ENCODE assay signal across 22 cellular contexts in the genomic region with DNA sequence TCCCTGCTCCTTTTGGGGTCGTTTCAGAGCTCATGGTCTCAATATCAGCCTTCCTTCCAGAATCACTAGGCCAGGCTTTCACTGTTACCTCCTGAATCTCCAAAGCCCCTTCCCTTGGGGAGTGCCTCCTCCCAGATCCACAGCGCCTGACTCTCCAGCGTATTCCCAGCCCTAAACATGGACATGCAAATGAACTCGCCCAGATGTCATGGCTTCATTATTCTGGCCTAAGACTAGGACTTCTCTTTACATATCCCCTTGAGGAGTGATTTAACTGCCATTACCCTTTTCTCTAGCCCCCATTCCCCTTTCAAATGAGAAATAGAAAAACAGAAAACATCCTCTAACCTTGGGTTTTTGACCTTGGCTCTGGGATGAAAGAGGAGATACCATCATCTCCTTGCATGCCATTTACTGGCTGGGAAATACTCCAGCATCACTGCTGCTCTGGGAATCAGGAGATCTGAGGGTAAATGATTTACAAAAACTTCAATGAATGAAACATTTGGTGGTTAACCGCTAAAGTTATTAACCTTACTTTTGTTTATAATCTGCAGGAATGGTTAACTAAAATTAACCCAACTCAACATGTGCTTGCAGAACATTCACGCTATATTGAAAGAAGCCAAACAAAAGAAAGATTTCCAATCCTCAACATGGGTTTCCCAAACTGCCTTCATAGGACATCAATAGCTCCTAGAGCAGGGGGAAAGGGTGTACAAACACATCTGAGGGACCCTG. TPM values are rescaled to one million over a fixed set of nuclear protein-coding genes. Genes with fewer than 3 reads are reported as not detected.
DNase-seq lines count a peak whose midpoint lies in the region; ATAC-seq and TF ChIP-seq lines count a peak whose summit lies in the region.
"Had no signal": no experiment of that assay in that cellular context is flagged by ENCODE, and none has a peak within 500 bp of the region (broad histone marks: within the 10 kb centered on the region; RNA-seq: fewer than 3 reads in every experiment).

No MANE protein-coding gene starts in this region.

- H3F3A ChIP-seq in PC-3 (ENCODE audit: low read length, unreplicated experiment): no peaks in the 10 kb centered on the region

- no peaks in the 10 kb centered on the region for H3K9me2 ChIP-seq in hepatocyte (replicated peaks; ENCODE audit: insufficient read depth)
- H3K9me2 ChIP-seq in PC-3 (replicated peaks; ENCODE audit: low read length): no peaks in the 10 kb centered on the region

- H3K4me1 ChIP-seq in hepatocyte (ENCODE audit: insufficient read depth): peaks cover 24% of the 10 kb centered on the region
- no peaks in the 10 kb centered on the region for H3K4me1 ChIP-seq in left lung
- H3K4me1 ChIP-seq in PC-3 (ENCODE audit: insufficient read depth, low read length): no peaks in the 10 kb centered on the region

- H3K9ac ChIP-seq in PC-3 (ENCODE audit: low read length): no peak overlapping the region

- no peaks in the 10 kb centered on the region for H3K9me3 ChIP-seq in hepatocyte (ENCODE audit: low read depth)
- H3K9me3 ChIP-seq in left lung: no peaks in the 10 kb centered on the region
- H3K9me3 ChIP-seq in PC-3 (ENCODE audit: low read length): no peaks in the 10 kb centered on the region
- H3K9me3 ChIP-seq: sigmoid colon had no signal

- H3K27ac ChIP-seq in hepatocyte (peak overlapping the region; percentile 64), left lung (no peak overlapping the region), PC-3 (ENCODE audit: low read length) (no peak overlapping the region)
- H3K27ac ChIP-seq: cardiac muscle cell, dorsolateral prefrontal cortex, sigmoid colon had no signal

- intact Hi-C loops in left lung (cut with DNase I): no loop called here
- intact Hi-C loops in PC-3 (cut with micrococcal nuclease): no loop called here

- H3K36me3 Mint-ChIP-seq in nephron (ENCODE audit: low read depth): no peaks in the 10 kb centered on the region
- H3K36me3 Mint-ChIP-seq: immature natural killer cell had no signal

- H4K20me1 ChIP-seq in hepatocyte (ENCODE audit: insufficient read depth, poor library complexity, severe bottlenecking) (no peaks in the 10 kb centered on the region), PC-3 (ENCODE audit: low read length) (no peaks in the 10 kb centered on the region)

- peak overlapping the region; percentile 43 to 66 (median 54) for H3K4me3 Mint-ChIP-seq in nephron
- H3K4me3 Mint-ChIP-seq: immature natural killer cell; stimulated activated naive CD8-positive, alpha-beta T cell treated with anti-CD3 and anti-CD28 coated beads, Interleukin-15, Interleukin-2, amounts not matched to agents 100 ng/mL and 50 ng/mL, for 24 hours had no signal

- 81% methylated on average over 6 of the region's 6 CpGs for WGBS in hepatocyte (ENCODE audit: low lambda C conversion rate, missing lambda C conversion rate)

- peaks cover 68% of the 10 kb centered on the region for H3K79me2 ChIP-seq in hepatocyte
- H3K79me2 ChIP-seq in PC-3 (ENCODE audit: low read length): no peaks in the 10 kb centered on the region

- H3K4me1 Mint-ChIP-seq in nephron: peaks cover 33% of the 10 kb centered on the region
- H3K4me1 Mint-ChIP-seq: immature natural killer cell had no signal

- H3K27me3 ChIP-seq in hepatocyte (no peaks in the 10 kb centered on the region), left lung (no peaks in the 10 kb centered on the region), PC-3 (ENCODE audit: low read length) (no peaks in the 10 kb centered on the region)
- H3K27me3 ChIP-seq: cardiac muscle cell, dorsolateral prefrontal cortex, sigmoid colon had no signal

- BruUV-seq in PC-3 (replicated peaks; lab: Mats Ljungman, UMichigan): no TSS peak

- CTCF ChIA-PET in PC-3 (lab: Charles Lee): no interaction called here

- ATAC-seq in left lung (no peak), HG03469 (IDR thresholded peaks at IDR 0.05; ENCODE audit: unreplicated experiment) (no peak), PC-3 (no peak)
- ATAC-seq: esophagus mucosa had no signal

- H3K27me3 Mint-ChIP-seq in nephron (ENCODE audit: low read depth): no peaks in the 10 kb centered on the region
- H3K27me3 Mint-ChIP-seq: stimulated activated naive CD8-positive, alpha-beta T cell treated with anti-CD3 and anti-CD28 coated beads, Interleukin-15, Interleukin-2, amounts not matched to agents 100 ng/mL and 50 ng/mL, for 24 hours had no signal

- peak overlapping the region; percentile 98 to 100 (median 99) for H3K27ac Mint-ChIP-seq in nephron
- H3K27ac Mint-ChIP-seq: immature natural killer cell; stimulated activated naive CD8-positive, alpha-beta T cell treated with anti-CD3 and anti-CD28 coated beads, Interleukin-15, Interleukin-2, amounts not matched to agents 100 ng/mL and 50 ng/mL, for 24 hours had no signal

- DNase-seq in EH (ENCODE audit: low read depth): peak; percentile 55
- DNase-seq in RPMI7951 (ENCODE audit: low read depth): peak; percentile 75
- DNase-seq in hepatocyte (ENCODE audit: low spot score): no peak
- DNase-seq in left lung: no peak
- no peak for DNase-seq in stimulated activated CD4-positive, alpha-beta T cell treated with anti-CD3 and anti-CD28 coated beads, Interleukin-1b, Interleukin-23, amount 100 ng/mL, for 48 hours
- no peak for DNase-seq in PC-3
- DNase-seq: activated CD4-positive, CD25-positive, alpha-beta regulatory T cell treated with anti-CD3 and anti-CD28 coated beads, Interleukin-2, amount 50 U/mL, for 72 hours; activated CD8-positive, alpha-beta memory T cell treated with anti-CD3 and anti-CD28 coated beads for 24 hours; dorsolateral prefrontal cortex; HCEC 1CT; immature natural killer cell; Kasumi-1; NCI-H1417; NCI-H748 treated with DMSO at 0.1 percent for 48 hours; OCI-M1; sigmoid colon; T-helper 9 cell had no signal

- TF ChIP-seq CTCF in hepatocyte (IDR thresholded peaks at IDR 0.05; ENCODE audit: poor library complexity): no peak
- no peak for TF ChIP-seq CTCF in nephron (IDR thresholded peaks at IDR 0.05; ENCODE audit: unreplicated experiment in 3 of 3)
- TF ChIP-seq CTCF in left lung (IDR thresholded peaks at IDR 0.05): no peak
- TF ChIP-seq CTCF in PC-3 (conservative IDR thresholded peaks at IDR 0.05; ENCODE audit: low read depth, low read length): no peak

- H2AFZ ChIP-seq in hepatocyte (no peak overlapping the region), PC-3 (ENCODE audit: low read length) (no peak overlapping the region)

- H3K36me3 ChIP-seq in hepatocyte (replicated peaks; ENCODE audit: insufficient read depth, low read depth) (no peaks in the 10 kb centered on the region), left lung (no peaks in the 10 kb centered on the region), PC-3 (ENCODE audit: low read depth, low read length) (no peaks in the 10 kb centered on the region)
- H3K36me3 ChIP-seq: cardiac muscle cell, sigmoid colon had no signal

- H3K9me3 Mint-ChIP-seq in nephron: no peaks in the 10 kb centered on the region
- H3K9me3 Mint-ChIP-seq: immature natural killer cell; stimulated activated naive CD8-positive, alpha-beta T cell treated with anti-CD3 and anti-CD28 coated beads, Interleukin-15, Interleukin-2, amounts not matched to agents 100 ng/mL and 50 ng/mL, for 24 hours had no signal

- no peak overlapping the region for H3K4me3 ChIP-seq in hepatocyte
- no peak overlapping the region for H3K4me3 ChIP-seq in left lung
- H3K4me3 ChIP-seq in PC-3 (ENCODE audit: low read length): no peak overlapping the region
- H3K4me3 ChIP-seq: cardiac muscle cell, dorsolateral prefrontal cortex, sigmoid colon had no signal

- H3K4me2 ChIP-seq in hepatocyte (no peak overlapping the region), PC-3 (ENCODE audit: low read length) (no peak overlapping the region)

- POLR2A ChIA-PET in PC-3 (lab: Charles Lee; ENCODE audit: unreplicated experiment): no interaction called here

RNA-seq across cellular contexts. Expression of a gene that starts 37.0 kb away (rescaled TPM):
- total RNA-seq in RPMI7951 (2014; rRNA removed; shearing (Covaris generic)): 3.5 and 3.6 TPM in 2 replicates
- 20.5 and 24.4 TPM in 2 replicates for total RNA-seq in hepatocyte
- 29.5 and 32.3 TPM in 2 replicates for polyA plus RNA-seq in hepatocyte
- total RNA-seq in left lung: 10 to 100 TPM; 13.2 to 16.0 TPM
- 10.4 and 10.7 TPM in 2 replicates for total RNA-seq in PC-3 (2014; rRNA removed)

Comparison
In these comparisons a context has a peak if more than half of its experiments do, and no peak if none do; other contexts are left out.
1. DNase-seq: peak in EH (single experiment) and RPMI7951 (single experiment); none in hepatocyte (single experiment), left lung (0 of 2), stimulated activated CD4-positive, alpha-beta T cell treated with anti-CD3 and anti-CD28 coated beads, Interleukin-1b, Interleukin-23, amount 100 ng/mL, for 48 hours (single experiment) and PC-3 (single experiment).